ENCODE assay signal across 10 cellular contexts in the genomic region with DNA sequence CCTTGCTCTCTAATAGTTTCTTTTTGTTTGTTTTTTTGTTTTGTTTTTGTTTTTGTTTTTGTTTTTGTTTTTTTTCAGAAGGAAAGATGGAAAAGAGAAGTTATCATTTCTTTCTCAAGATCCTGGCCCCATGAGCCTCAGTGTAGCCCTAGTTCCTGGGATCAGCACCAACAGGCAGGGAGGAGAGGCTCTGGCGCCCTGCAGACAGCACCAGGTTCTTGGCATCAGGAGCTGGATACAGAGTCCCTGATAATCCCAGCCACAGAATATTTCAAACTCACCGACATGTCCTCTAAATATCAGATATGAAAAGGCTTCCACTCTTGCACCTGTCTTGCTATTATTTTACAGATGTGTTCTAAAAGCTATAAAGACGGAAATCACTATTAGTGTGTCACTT. TPM values are rescaled to one million over a fixed set of nuclear protein-coding genes. Genes with fewer than 3 reads are reported as not detected.
DNase-seq lines count a peak whose midpoint lies in the region; ATAC-seq lines count a peak whose summit lies in the region.
"Had no signal": no experiment of that assay in that cellular context is flagged by ENCODE, and none has a peak within 500 bp of the region (broad histone marks: within the 10 kb centered on the region; RNA-seq: fewer than 3 reads in every experiment).

No MANE protein-coding gene starts in this region.

- H3K9me3 Mint-ChIP-seq in activated naive CD4-positive, alpha-beta T cell treated with anti-CD3 and anti-CD28 coated beads, Interleukin-2, amount 10 ng/mL, durations not matched to agents 7 days and 5 days, result peaks cover 2% of the 10 kb centered on the region
- H3K9me3 Mint-ChIP-seq in activated naive CD8-positive, alpha-beta T cell treated with anti-CD3 and anti-CD28 coated beads, Interleukin-2, amount 10 ng/mL, durations not matched to agents 7 days and 5 days, result no peaks in the 10 kb centered on the region
- peaks cover 3% of the 10 kb centered on the region for H3K9me3 Mint-ChIP-seq in stimulated activated memory B cell treated with anti-CD40 and anti-IgM and Interleukin-4, amounts not matched to agents 10 μg/mL and 1 μg/mL and 100 μg/mL, for 72 hours

- H3K4me3 Mint-ChIP-seq in activated naive CD4-positive, alpha-beta T cell treated with anti-CD3 and anti-CD28 coated beads, Interleukin-2, amount 10 ng/mL, durations not matched to agents 7 days and 5 days, result peak overlapping the region; percentile 77
- H3K4me3 Mint-ChIP-seq in activated naive CD8-positive, alpha-beta T cell treated with anti-CD3 and anti-CD28 coated beads, Interleukin-2, amount 10 ng/mL, durations not matched to agents 7 days and 5 days, result peak overlapping the region; percentile 79
- H3K4me3 Mint-ChIP-seq in stimulated activated memory B cell treated with anti-CD40 and anti-IgM and Interleukin-4, amounts not matched to agents 10 μg/mL and 1 μg/mL and 100 μg/mL, for 72 hours, result peak overlapping the region; percentile 77

- no peaks in the 10 kb centered on the region for H3K36me3 ChIP-seq in KOPT-K1 (ENCODE audit: insufficient read depth, low read length)
- H3K36me3 ChIP-seq: vagina had no signal

- CTCF ChIA-PET in activated naive CD4-positive, alpha-beta T cell treated with anti-CD3 and anti-CD28 coated beads, Interleukin-2, amount 10 ng/mL, durations not matched to agents 7 days and 5 days (lab: Charles Lee), result interaction anchor here (1.0 kb wide), 1 partner anchor 11 kb away, joined by 3 read pairs; no protein-coding TSS in a partner anchor

- peak overlapping the region; percentile 67 for H3K27ac ChIP-seq in KOPT-K1 (ENCODE audit: low read depth, low read length, poor library complexity, severe bottlenecking)
- H3K27ac ChIP-seq: vagina had no signal

- H3K27ac Mint-ChIP-seq in activated naive CD4-positive, alpha-beta T cell treated with anti-CD3 and anti-CD28 coated beads, Interleukin-2, amount 10 ng/mL, durations not matched to agents 7 days and 5 days, result peak overlapping the region; percentile 93
- H3K27ac Mint-ChIP-seq in activated naive CD8-positive, alpha-beta T cell treated with anti-CD3 and anti-CD28 coated beads, Interleukin-2, amount 10 ng/mL, durations not matched to agents 7 days and 5 days, result peak overlapping the region; percentile 90
- H3K27ac Mint-ChIP-seq in stimulated activated memory B cell treated with anti-CD40 and anti-IgM and Interleukin-4, amounts not matched to agents 10 μg/mL and 1 μg/mL and 100 μg/mL, for 72 hours, result peak overlapping the region; percentile 94

- ATAC-seq in activated naive CD8-positive, alpha-beta T cell treated with anti-CD3 and anti-CD28 coated beads, Interleukin-2, amount 10 ng/mL, durations not matched to agents 7 days and 5 days (ENCODE audit: low read depth), result no peak
- no peak for ATAC-seq in stimulated activated memory B cell treated with anti-CD40 and anti-IgM and Interleukin-4, amounts not matched to agents 10 μg/mL and 1 μg/mL and 100 μg/mL, for 72 hours
- no peak for ATAC-seq in GM19328 (IDR thresholded peaks at IDR 0.05; ENCODE audit: unreplicated experiment)

- no peaks in the 10 kb centered on the region for H3K27me3 Mint-ChIP-seq in activated naive CD4-positive, alpha-beta T cell treated with anti-CD3 and anti-CD28 coated beads, Interleukin-2, amount 10 ng/mL, durations not matched to agents 7 days and 5 days
- no peaks in the 10 kb centered on the region for H3K27me3 Mint-ChIP-seq in activated naive CD8-positive, alpha-beta T cell treated with anti-CD3 and anti-CD28 coated beads, Interleukin-2, amount 10 ng/mL, durations not matched to agents 7 days and 5 days
- no peaks in the 10 kb centered on the region for H3K27me3 Mint-ChIP-seq in stimulated activated memory B cell treated with anti-CD40 and anti-IgM and Interleukin-4, amounts not matched to agents 10 μg/mL and 1 μg/mL and 100 μg/mL, for 72 hours

- H3K36me3 Mint-ChIP-seq in activated naive CD4-positive, alpha-beta T cell treated with anti-CD3 and anti-CD28 coated beads, Interleukin-2, amount 10 ng/mL, durations not matched to agents 7 days and 5 days, result peaks cover 22% of the 10 kb centered on the region
- peaks cover 8% of the 10 kb centered on the region for H3K36me3 Mint-ChIP-seq in activated naive CD8-positive, alpha-beta T cell treated with anti-CD3 and anti-CD28 coated beads, Interleukin-2, amount 10 ng/mL, durations not matched to agents 7 days and 5 days
- peaks cover 12% of the 10 kb centered on the region for H3K36me3 Mint-ChIP-seq in stimulated activated memory B cell treated with anti-CD40 and anti-IgM and Interleukin-4, amounts not matched to agents 10 μg/mL and 1 μg/mL and 100 μg/mL, for 72 hours

- no peaks in the 10 kb centered on the region for H3K9me3 ChIP-seq in KOPT-K1 (ENCODE audit: insufficient read depth, low read length, poor library complexity, severe bottlenecking)
- H3K9me3 ChIP-seq: vagina had no signal

- H3K4me1 Mint-ChIP-seq in activated naive CD4-positive, alpha-beta T cell treated with anti-CD3 and anti-CD28 coated beads, Interleukin-2, amount 10 ng/mL, durations not matched to agents 7 days and 5 days, result peaks cover 39% of the 10 kb centered on the region
- peaks cover 28% of the 10 kb centered on the region for H3K4me1 Mint-ChIP-seq in activated naive CD8-positive, alpha-beta T cell treated with anti-CD3 and anti-CD28 coated beads, Interleukin-2, amount 10 ng/mL, durations not matched to agents 7 days and 5 days
- peaks cover 74% of the 10 kb centered on the region for H3K4me1 Mint-ChIP-seq in stimulated activated memory B cell treated with anti-CD40 and anti-IgM and Interleukin-4, amounts not matched to agents 10 μg/mL and 1 μg/mL and 100 μg/mL, for 72 hours

- POLR2A ChIA-PET in activated naive CD8-positive, alpha-beta T cell treated with anti-CD3 and anti-CD28 coated beads, Interleukin-2, amount 10 ng/mL, durations not matched to agents 7 days and 5 days (lab: Charles Lee), result no interaction called here

- DNase-seq in activated naive CD4-positive, alpha-beta T cell treated with anti-CD3 and anti-CD28 coated beads, Interleukin-2, amount 10 ng/mL, durations not matched to agents 7 days and 5 days, result no peak
- DNase-seq in activated naive CD4-positive, alpha-beta T cell (lab: John Stamatoyannopoulos, UW), result no peak
- no peak for DNase-seq in activated naive CD8-positive, alpha-beta T cell treated with anti-CD3 and anti-CD28 coated beads, Interleukin-2, amount 10 ng/mL, durations not matched to agents 7 days and 5 days
- DNase-seq in OCI-M1 (lab: John Stamatoyannopoulos, UW), result no peak
- DNase-seq in NCI-H2227 treated with DMSO at 0.1 percent for 48 hours (lab: John Stamatoyannopoulos, UW), result no peak
- DNase-seq: NCI-H345 had no signal

RNA-seq across cellular contexts. Expression of a gene that starts 52.7 kb away (rescaled TPM):
- total RNA-seq in activated naive CD8-positive, alpha-beta T cell treated with anti-CD3 and anti-CD28 coated beads, Interleukin-2, amount 10 ng/mL, durations not matched to agents 7 days and 5 days, result 100 to 1,000 TPM; 101 to 102 TPM
